ENCODE assay signal across 10 cellular contexts in the genomic region with DNA sequence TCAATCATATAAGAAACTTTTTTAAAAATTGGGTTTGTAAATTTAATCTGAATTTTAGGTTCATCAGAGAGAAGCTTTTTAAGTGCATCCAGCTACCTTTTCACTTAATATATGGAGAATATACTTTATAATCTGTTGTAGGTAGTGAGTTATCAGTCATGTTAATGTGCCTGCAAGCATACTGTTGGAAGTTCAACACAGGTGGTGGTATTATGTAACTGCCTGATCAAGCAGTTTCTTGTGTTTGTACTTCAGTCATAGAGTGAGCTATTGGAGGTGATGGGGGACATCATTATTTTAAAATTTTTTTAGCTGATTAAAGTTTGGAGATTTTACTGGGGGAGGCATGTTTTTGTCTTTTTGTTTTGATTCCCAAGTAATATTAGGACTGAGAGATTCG. TPM values are rescaled to one million over a fixed set of nuclear protein-coding genes. Genes with fewer than 3 reads are reported as not detected.
DNase-seq lines count a peak whose midpoint lies in the region; ATAC-seq and TF ChIP-seq lines count a peak whose summit lies in the region.
"Had no signal": no experiment of that assay in that cellular context is flagged by ENCODE, and none has a peak within 500 bp of the region (broad histone marks: within the 10 kb centered on the region; RNA-seq: fewer than 3 reads in every experiment).

No MANE protein-coding gene starts in this region.

- H3K9me3 ChIP-seq in cardiac muscle cell (ENCODE audit: low read depth) (no peaks in the 10 kb centered on the region), iPS-20b (ENCODE audit: insufficient read depth, low read depth, low read length) (no peaks in the 10 kb centered on the region)
- H3K9me3 ChIP-seq: BE2C had no signal

- CTCF ChIA-PET in activated B cell treated with CpG ODN at 0.5 μM for 24 hours (lab: Charles Lee) = no interaction called here

- H3K4me1 ChIP-seq in cardiac muscle cell (ENCODE audit: low read depth) (peaks cover 44% of the 10 kb centered on the region), iPS-20b (ENCODE audit: insufficient read depth, low read length) (peaks cover 25% of the 10 kb centered on the region)
- H3K4me1 ChIP-seq: BE2C had no signal

- H3K27me3 Mint-ChIP-seq in activated B cell treated with CpG ODN at 0.5 μM for 24 hours = no peaks in the 10 kb centered on the region
- no peaks in the 10 kb centered on the region for H3K27me3 Mint-ChIP-seq in type B pancreatic cell
- H3K27me3 Mint-ChIP-seq in stimulated activated memory B cell treated with anti-CD40 and anti-IgM and Interleukin-4, amounts not matched to agents 10 μg/mL and 1 μg/mL and 100 μg/mL, for 72 hours = no peaks in the 10 kb centered on the region

- TF ChIP-seq CTCF in cardiac muscle cell (IDR thresholded peaks at IDR 0.05; ENCODE audit: low read depth, low read length) (no peak), activated B cell treated with CpG ODN at 0.5 μM for 24 hours (IDR thresholded peaks at IDR 0.05) (no peak), type B pancreatic cell (conservative IDR thresholded peaks at IDR 0.05) (no peak)

- DNase-seq in cardiac muscle cell (ENCODE audit: low read depth in 1 of 2, low spot score in 1 of 2) (no peak), Right ventricle myocardium inferior (ENCODE audit: missing footprints) (no peak), activated B cell treated with CpG ODN at 0.5 μM for 24 hours (no peak), type B pancreatic cell (ENCODE audit: extremely low spot score, unreplicated experiment) (no peak), NCI-H2107 treated with DMSO at 0.1 percent for 48 hours (lab: John Stamatoyannopoulos, UW; ENCODE audit: unreplicated experiment) (no peak)
- DNase-seq: BE2C, NCI-H526 treated with DMSO at 0.1 percent for 48 hours had no signal

- peaks cover 6% of the 10 kb centered on the region for H3K36me3 ChIP-seq in cardiac muscle cell
- peaks cover 46% of the 10 kb centered on the region for H3K36me3 ChIP-seq in iPS-20b (ENCODE audit: insufficient read depth, low read depth, low read length)

- intact Hi-C loops in Right ventricle myocardium inferior (cut with DNase I) = no loop called here
- intact Hi-C loops in activated B cell treated with CpG ODN at 0.5 μM for 24 hours (cut with micrococcal nuclease) = no loop called here

- H3K4me3 Mint-ChIP-seq in activated B cell treated with CpG ODN at 0.5 μM for 24 hours (peak overlapping the region; percentile 93), type B pancreatic cell (peak overlapping the region; percentile 98)
- no peak overlapping the region for H3K4me3 Mint-ChIP-seq in stimulated activated memory B cell treated with anti-CD40 and anti-IgM and Interleukin-4, amounts not matched to agents 10 μg/mL and 1 μg/mL and 100 μg/mL, for 72 hours

- H3K27me3 ChIP-seq in cardiac muscle cell (no peaks in the 10 kb centered on the region), iPS-20b (ENCODE audit: insufficient read depth, low read length) (no peaks in the 10 kb centered on the region)
- H3K27me3 ChIP-seq: BE2C had no signal

- no peak for ATAC-seq in Right ventricle myocardium inferior
- ATAC-seq in activated B cell treated with CpG ODN at 0.5 μM for 24 hours (ENCODE audit: low read depth) = no peak
- ATAC-seq in stimulated activated memory B cell treated with anti-CD40 and anti-IgM and Interleukin-4, amounts not matched to agents 10 μg/mL and 1 μg/mL and 100 μg/mL, for 72 hours = no peak
- ATAC-seq in HG03095 (IDR thresholded peaks at IDR 0.05; ENCODE audit: unreplicated experiment) = no peak

- H3K27ac Mint-ChIP-seq in activated B cell treated with CpG ODN at 0.5 μM for 24 hours (no peak overlapping the region), type B pancreatic cell (no peak overlapping the region)
- H3K27ac Mint-ChIP-seq in stimulated activated memory B cell treated with anti-CD40 and anti-IgM and Interleukin-4, amounts not matched to agents 10 μg/mL and 1 μg/mL and 100 μg/mL, for 72 hours = no peak overlapping the region

- peaks cover 85% of the 10 kb centered on the region for H3K4me1 Mint-ChIP-seq in activated B cell treated with CpG ODN at 0.5 μM for 24 hours
- H3K4me1 Mint-ChIP-seq in type B pancreatic cell (ENCODE audit: unreplicated experiment) = peaks cover 43% of the 10 kb centered on the region
- peaks cover 71% of the 10 kb centered on the region for H3K4me1 Mint-ChIP-seq in stimulated activated memory B cell treated with anti-CD40 and anti-IgM and Interleukin-4, amounts not matched to agents 10 μg/mL and 1 μg/mL and 100 μg/mL, for 72 hours

- H3K9ac ChIP-seq in iPS-20b (ENCODE audit: low read depth, low read length) = peak overlapping the region; percentile 98; the same call in 1 of the 2 replicates

- H3K4me3 ChIP-seq in cardiac muscle cell = peak overlapping the region; percentile 94
- H3K4me3 ChIP-seq in iPS-20b (ENCODE audit: low read length) = peak overlapping the region; percentile 99

- H3K27ac ChIP-seq in cardiac muscle cell = no peak overlapping the region
- H3K27ac ChIP-seq in iPS-20b (ENCODE audit: low read length) = no peak overlapping the region

- POLR2A ChIA-PET in activated B cell treated with CpG ODN at 0.5 μM for 24 hours (lab: Charles Lee) = no interaction called here

- H3K36me3 Mint-ChIP-seq in activated B cell treated with CpG ODN at 0.5 μM for 24 hours (ENCODE audit: low read depth) = peaks cover 54% of the 10 kb centered on the region
- peaks cover 29% of the 10 kb centered on the region for H3K36me3 Mint-ChIP-seq in type B pancreatic cell
- peaks cover 20% of the 10 kb centered on the region for H3K36me3 Mint-ChIP-seq in stimulated activated memory B cell treated with anti-CD40 and anti-IgM and Interleukin-4, amounts not matched to agents 10 μg/mL and 1 μg/mL and 100 μg/mL, for 72 hours

- H3K9me3 Mint-ChIP-seq in activated B cell treated with CpG ODN at 0.5 μM for 24 hours = no peaks in the 10 kb centered on the region
- no peaks in the 10 kb centered on the region for H3K9me3 Mint-ChIP-seq in type B pancreatic cell
- H3K9me3 Mint-ChIP-seq in stimulated activated memory B cell treated with anti-CD40 and anti-IgM and Interleukin-4, amounts not matched to agents 10 μg/mL and 1 μg/mL and 100 μg/mL, for 72 hours = no peaks in the 10 kb centered on the region

RNA-seq across cellular contexts. Expression of gene TNKS2, which starts 2.5 kb away (rescaled TPM):
- total RNA-seq in cardiac muscle cell (33.0 and 52.9 TPM in 2 replicates), Right ventricle myocardium inferior (13.5 TPM), activated B cell treated with CpG ODN at 0.5 μM for 24 hours (29.5 and 33.1 TPM in 2 replicates), type B pancreatic cell (ENCODE audit: low replicate concordance) (47.3 and 50.8 TPM in 2 replicates)
- polyA plus RNA-seq in cardiac muscle cell = 22.8 and 37.1 TPM in 2 replicates
